In genomic region chr16:12390074-12390473, GRCh38 we compare ENCODE assay signal across 17 cellular contexts.
DNase-seq lines count a peak whose midpoint lies in the region; ATAC-seq, FAIRE-seq and TF ChIP-seq lines count a peak whose summit lies in the region.
"Had no signal": no experiment of that assay in that cellular context is flagged by ENCODE, and none has a peak within 500 bp of the region (broad histone marks: within the 10 kb centered on the region; RNA-seq: fewer than 3 reads in every experiment).

No MANE protein-coding gene starts in this region.

- H3K27ac ChIP-seq in PC-3 (ENCODE audit: low read length) (0 out of 2 replicates have a peak overlapping the region, but pooled peaks have one; percentile 9), SK-N-SH (ENCODE audit: low read depth in 2 of 2, low read length in 1 of 2) (no peak overlapping the region)
- H3K27ac ChIP-seq: HL-60 had no signal

- peak; percentile 26 for FAIRE-seq in GM12891 (lab: Jason Lieb, UNC)
- FAIRE-seq: D721Med, G401.6, GM18507 had no signal

- H4K20me1 ChIP-seq in PC-3 (ENCODE audit: low read length) (no peaks in the 10 kb centered on the region), SK-N-SH (ENCODE audit: insufficient read depth) (no peaks in the 10 kb centered on the region)

- H3K4me3 ChIP-seq in PC-3 (ENCODE audit: low read length) (no peak overlapping the region), SK-N-SH (ENCODE audit: low read depth in 2 of 2, low read length in 1 of 2) (no peak overlapping the region)

- WGBS in SK-N-SH (ENCODE audit: low lambda C conversion rate): 72% methylated on average over 7 of the region's 7 CpGs

- TF ChIP-seq POLR2A in GM12891 (IDR thresholded peaks at IDR 0.05; ENCODE audit: low read depth, low read length): no peak

- H3K4me2 ChIP-seq in PC-3 (ENCODE audit: low read length): peak overlapping the region; percentile 37
- no peak overlapping the region for H3K4me2 ChIP-seq in SK-N-SH

- H3K9me2 ChIP-seq in PC-3 (replicated peaks; ENCODE audit: low read length) (no peaks in the 10 kb centered on the region), SK-N-SH (no peaks in the 10 kb centered on the region)

- H3K4me1 ChIP-seq in PC-3 (ENCODE audit: insufficient read depth, low read length) (peaks cover 20% of the 10 kb centered on the region), SK-N-SH (ENCODE audit: control insufficient read depth in 1 of 2, insufficient read depth in 2 of 2, low read depth in 1 of 2, low read length in 1 of 2) (peaks cover 0 to 4% of the 10 kb centered on the region in 2 experiments; a peak in 1 of 4 replicates)
- H3K4me1 ChIP-seq: BE2C, Caco-2 had no signal

- ATAC-seq in PC-3: peak; percentile 40
- ATAC-seq: HCT116 had no signal

- H3K79me2 ChIP-seq in PC-3 (ENCODE audit: low read length): no peaks in the 10 kb centered on the region
- no peaks in the 10 kb centered on the region for H3K79me2 ChIP-seq in SK-N-SH (ENCODE audit: insufficient read depth)

- DNase-seq in GM12891 (ENCODE audit: insufficient read length, low spot score) (no peak), PC-3 (peak; percentile 5), fibroblast of peridontal ligament (ENCODE audit: extremely low read depth) (peak; percentile 41), SK-N-SH (no peak), SHP77 (lab: John Stamatoyannopoulos, UW) (no peak)
- DNase-seq in activated CD4-positive, alpha-beta T cell treated with anti-CD3 and anti-CD28 coated beads for 4 hours: no peak
- DNase-seq: BE2C; C1 segment of cervical spinal cord; Caco-2; CD4-positive, CD25-positive, alpha-beta regulatory T cell; GOT3; H7 had no signal

- TF ChIP-seq EP300 in SK-N-SH (IDR thresholded peaks at IDR 0.05; ENCODE audit: borderline replicate concordance in 1 of 2, low read depth in 1 of 2, low read length in 1 of 2): no peak

- no peak for TF ChIP-seq CTCF in PC-3 (conservative IDR thresholded peaks at IDR 0.05; ENCODE audit: low read depth, low read length)
- no peak for TF ChIP-seq CTCF in SK-N-SH (IDR thresholded peaks at IDR 0.05)

- H2AFZ ChIP-seq in PC-3 (ENCODE audit: low read length): no peak overlapping the region
- no peak overlapping the region for H2AFZ ChIP-seq in SK-N-SH (ENCODE audit: low read depth)

- CTCF ChIA-PET in PC-3 (lab: Charles Lee) (no interaction called here), SK-N-SH (lab: Yijun Ruan, JAX) (no interaction called here)

- no peaks in the 10 kb centered on the region for H3K27me3 ChIP-seq in PC-3 (ENCODE audit: low read length)
- no peaks in the 10 kb centered on the region for H3K27me3 ChIP-seq in SK-N-SH (ENCODE audit: insufficient read depth)
- H3K27me3 ChIP-seq: BE2C had no signal

- H3K9me3 ChIP-seq in PC-3 (ENCODE audit: low read length): no peaks in the 10 kb centered on the region
- H3K9me3 ChIP-seq in SK-N-SH: no peaks in the 10 kb centered on the region
- H3K9me3 ChIP-seq: BE2C, Caco-2 had no signal

- no peak for TF ChIP-seq RAD21 in SK-N-SH (IDR thresholded peaks at IDR 0.05; ENCODE audit: low read length)

- intact Hi-C loops in PC-3 (cut with micrococcal nuclease): no loop called here

- POLR2A ChIA-PET in PC-3 (lab: Charles Lee; ENCODE audit: unreplicated experiment) (no interaction called here), SK-N-SH (lab: Yijun Ruan, JAX) (no interaction called here)

- H3F3A ChIP-seq in PC-3 (ENCODE audit: low read length, unreplicated experiment): no peaks in the 10 kb centered on the region
- H3F3A ChIP-seq in SK-N-SH (replicated peaks; ENCODE audit: insufficient read depth): no peaks in the 10 kb centered on the region

- no TSS peak for BruUV-seq in PC-3 (replicated peaks; lab: Mats Ljungman, UMichigan)

- H3K9ac ChIP-seq in PC-3 (ENCODE audit: low read length) (no peak overlapping the region), SK-N-SH (no peak overlapping the region)

- H3K36me3 ChIP-seq in PC-3 (ENCODE audit: low read depth, low read length): no peaks in the 10 kb centered on the region
- no peaks in the 10 kb centered on the region for H3K36me3 ChIP-seq in SK-N-SH (replicated peaks in 1 of 2; ENCODE audit: control insufficient read depth in 1 of 2, insufficient read depth in 2 of 2, low read length in 1 of 2)
- H3K36me3 ChIP-seq: BE2C had no signal

TF ChIP-seq in GM12891, 5 proteins besides CTCF, POLR2A, EP300 and RAD21:
- TF ChIP-seq PAX5 (IDR thresholded peaks at IDR 0.05; ENCODE audit: insufficient read depth, low read length, severe bottlenecking): no peak
- TF ChIP-seq SPI1 (IDR thresholded peaks at IDR 0.05; ENCODE audit: low read depth, low read length): no peak
- no peak for TF ChIP-seq POLR2AphosphoS5 (IDR thresholded peaks at IDR 0.05; ENCODE audit: low read depth, low read length)
- no peak for TF ChIP-seq POU2F2 (IDR thresholded peaks at IDR 0.05; ENCODE audit: low read depth, low read length)
- TF ChIP-seq TAF1 (IDR thresholded peaks at IDR 0.05; ENCODE audit: low read depth, low read length): no peak

TF ChIP-seq in SK-N-SH, 30 proteins besides CTCF, POLR2A, EP300 and RAD21 (continues in another document):
- TF ChIP-seq JUND (IDR thresholded peaks at IDR 0.05) (no peak), NFIC (IDR thresholded peaks at IDR 0.05; ENCODE audit: borderline replicate concordance) (no peak), FOXJ3 (CRISPR knock-in tag; IDR thresholded peaks at IDR 0.05) (no peak), USF2 (IDR thresholded peaks at IDR 0.05; ENCODE audit: borderline replicate concordance, low read depth, low read length) (no peak), MEF2A (IDR thresholded peaks at IDR 0.05; ENCODE audit: borderline replicate concordance, low read depth) (no peak), SIN3A (IDR thresholded peaks at IDR 0.05; ENCODE audit: borderline replicate concordance, low read depth, low read length) (no peak), SMC3 (IDR thresholded peaks at IDR 0.05; ENCODE audit: low read depth, low read length) (no peak), RFX5 (IDR thresholded peaks at IDR 0.05; ENCODE audit: low read length) (no peak), TEAD4 (IDR thresholded peaks at IDR 0.05; ENCODE audit: borderline replicate concordance, insufficient read depth) (no peak), REST (IDR thresholded peaks at IDR 0.05; ENCODE audit: low read depth, low read length) (no peak)
- TF ChIP-seq, protein P1, sequence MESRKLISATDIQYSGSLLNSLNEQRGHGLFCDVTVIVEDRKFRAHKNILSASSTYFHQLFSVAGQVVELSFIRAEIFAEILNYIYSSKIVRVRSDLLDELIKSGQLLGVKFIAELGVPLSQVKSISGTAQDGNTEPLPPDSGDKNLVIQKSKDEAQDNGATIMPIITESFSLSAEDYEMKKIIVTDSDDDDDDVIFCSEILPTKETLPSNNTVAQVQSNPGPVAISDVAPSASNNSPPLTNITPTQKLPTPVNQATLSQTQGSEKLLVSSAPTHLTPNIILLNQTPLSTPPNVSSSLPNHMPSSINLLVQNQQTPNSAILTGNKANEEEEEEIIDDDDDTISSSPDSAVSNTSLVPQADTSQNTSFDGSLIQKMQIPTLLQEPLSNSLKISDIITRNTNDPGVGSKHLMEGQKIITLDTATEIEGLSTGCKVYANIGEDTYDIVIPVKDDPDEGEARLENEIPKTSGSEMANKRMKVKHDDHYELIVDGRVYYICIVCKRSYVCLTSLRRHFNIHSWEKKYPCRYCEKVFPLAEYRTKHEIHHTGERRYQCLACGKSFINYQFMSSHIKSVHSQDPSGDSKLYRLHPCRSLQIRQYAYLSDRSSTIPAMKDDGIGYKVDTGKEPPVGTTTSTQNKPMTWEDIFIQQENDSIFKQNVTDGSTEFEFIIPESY (IDR thresholded peaks at IDR 0.05; ENCODE audit: borderline replicate concordance, low read depth): no peak
- TF ChIP-seq, protein P2, sequence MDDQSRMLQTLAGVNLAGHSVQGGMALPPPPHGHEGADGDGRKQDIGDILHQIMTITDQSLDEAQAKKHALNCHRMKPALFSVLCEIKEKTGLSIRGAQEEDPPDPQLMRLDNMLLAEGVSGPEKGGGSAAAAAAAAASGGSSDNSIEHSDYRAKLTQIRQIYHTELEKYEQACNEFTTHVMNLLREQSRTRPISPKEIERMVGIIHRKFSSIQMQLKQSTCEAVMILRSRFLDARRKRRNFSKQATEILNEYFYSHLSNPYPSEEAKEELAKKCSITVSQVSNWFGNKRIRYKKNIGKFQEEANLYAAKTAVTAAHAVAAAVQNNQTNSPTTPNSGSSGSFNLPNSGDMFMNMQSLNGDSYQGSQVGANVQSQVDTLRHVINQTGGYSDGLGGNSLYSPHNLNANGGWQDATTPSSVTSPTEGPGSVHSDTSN (IDR thresholded peaks at IDR 0.05): no peak

Comparison
In these comparisons a context has a peak if more than half of its experiments do, and no peak if none do; other contexts are left out.
1. DNase-seq: peak in PC-3 (single experiment) and fibroblast of peridontal ligament (single experiment); none in GM12891 (single experiment), SK-N-SH (single experiment), SHP77 (0 of 2) and activated CD4-positive, alpha-beta T cell treated with anti-CD3 and anti-CD28 coated beads for 4 hours (0 of 2).